Comparison of ENCODE assay signal across 1 cellular context in genomic region chr5:72307968-72308852, GRCh38.
A peak's percentile ranks its signal among the peaks of the same experiment; 100 is the strongest.
TF ChIP-seq lines count a peak whose summit lies in the region.

No MANE protein-coding gene starts in this region.

TF ChIP-seq in HepG2, 621 proteins besides CTCF, POLR2A, EP300 and RAD21 (continues in another document):
- TF ChIP-seq ZNF136 (CRISPR knock-in tag; IDR thresholded peaks at IDR 0.05; ENCODE audit: low read depth) (peak; percentile 78; the same call in 1 of the 2 replicates), ARID4A (CRISPR knock-in tag; IDR thresholded peaks at IDR 0.05; ENCODE audit: borderline replicate concordance) (peak; percentile 96), ZNF563 (CRISPR knock-in tag; IDR thresholded peaks at IDR 0.05) (peak; percentile 81), TFE3 (CRISPR knock-in tag; IDR thresholded peaks at IDR 0.05) (peak; percentile 58), HMG20B (CRISPR knock-in tag; conservative IDR thresholded peaks at IDR 0.05) (0 out of 2 replicates have a peak, but pooled peaks have one; percentile 27), TAF1 (CRISPR knock-in tag; IDR thresholded peaks at IDR 0.05) (peak; percentile 98), IRF1 (CRISPR knock-in tag; IDR thresholded peaks at IDR 0.05; ENCODE audit: low read depth) (0 out of 2 replicates have a peak, but pooled peaks have one; percentile 75), REL (CRISPR knock-in tag; conservative IDR thresholded peaks at IDR 0.05) (peak; percentile 94), ZFP82 (CRISPR knock-in tag; IDR thresholded peaks at IDR 0.05; ENCODE audit: borderline replicate concordance) (peak; percentile 97; the same call in 1 of the 2 replicates), ZNF670 (CRISPR knock-in tag; IDR thresholded peaks at IDR 0.05; ENCODE audit: borderline replicate concordance) (peak; percentile 84; the same call in 1 of the 2 replicates), ZBTB26 (CRISPR knock-in tag; IDR thresholded peaks at IDR 0.05; ENCODE audit: borderline replicate concordance) (peak; percentile 89; the same call in 1 of the 2 replicates), YY1 (IDR thresholded peaks at IDR 0.05; ENCODE audit: insufficient read depth, insufficient replicate concordance, low read depth, low read length) (peak; percentile 71), ZNF232 (CRISPR knock-in tag; IDR thresholded peaks at IDR 0.05; ENCODE audit: borderline replicate concordance) (peak; percentile 87; the same call in 1 of the 2 replicates), ZNF207 (IDR thresholded peaks at IDR 0.05; ENCODE audit: borderline replicate concordance) (no peak), RXRB (CRISPR knock-in tag; IDR thresholded peaks at IDR 0.05; ENCODE audit: borderline replicate concordance) (0 out of 2 replicates have a peak, but pooled peaks have one; percentile 39), ATF7-NPFF (CRISPR knock-in tag; IDR thresholded peaks at IDR 0.05; ENCODE audit: low read depth) (peak; percentile 84), POLR2G (IDR thresholded peaks at IDR 0.05; ENCODE audit: low read depth, low read length) (peak; percentile 98), NRL (CRISPR knock-in tag; IDR thresholded peaks at IDR 0.05; ENCODE audit: borderline replicate concordance) (peak; percentile 78; the same call in 1 of the 2 replicates), ZNF792 (CRISPR knock-in tag; IDR thresholded peaks at IDR 0.05) (peak; percentile 35; the same call in 1 of the 2 replicates), SMAD1 (CRISPR knock-in tag; IDR thresholded peaks at IDR 0.05; ENCODE audit: borderline replicate concordance, low read depth) (peak; percentile 79; the same call in 1 of the 2 replicates), HMG20A (CRISPR knock-in tag; IDR thresholded peaks at IDR 0.05; ENCODE audit: borderline replicate concordance) (no peak; the same call in 1 of the 2 replicates), U2AF1 (optimal IDR thresholded peaks at IDR 0.05; ENCODE audit: low read depth, low read length) (no peak), RCOR2 (CRISPR knock-in tag; IDR thresholded peaks at IDR 0.05) (0 out of 2 replicates have a peak, but pooled peaks have one; percentile 19), HDAC6 (IDR thresholded peaks at IDR 0.05; ENCODE audit: low read depth, low read length) (no peak), ZNF749 (CRISPR knock-in tag; IDR thresholded peaks at IDR 0.05; ENCODE audit: borderline replicate concordance) (no peak; the same call in 1 of the 2 replicates), NCOA2 (CRISPR knock-in tag; IDR thresholded peaks at IDR 0.05) (0 out of 2 replicates have a peak, but pooled peaks have one; percentile 37), KDM5A (IDR thresholded peaks at IDR 0.05; ENCODE audit: borderline replicate concordance, low read length) (no peak; the same call in 1 of the 2 replicates), EHMT2 (IDR thresholded peaks at IDR 0.05; ENCODE audit: borderline replicate concordance, low read depth, low read length) (no peak), HOMEZ (CRISPR knock-in tag; IDR thresholded peaks at IDR 0.05; ENCODE audit: low read depth) (peak; percentile 97), MTA1 (CRISPR knock-in tag; IDR thresholded peaks at IDR 0.05; ENCODE audit: borderline replicate concordance) (peak; percentile 89), DR1 (CRISPR knock-in tag; IDR thresholded peaks at IDR 0.05) (peak; percentile 98), THAP9 (CRISPR knock-in tag; IDR thresholded peaks at IDR 0.05; ENCODE audit: borderline replicate concordance) (peak; percentile 88), MLXIP (CRISPR knock-in tag; IDR thresholded peaks at IDR 0.05; ENCODE audit: borderline replicate concordance) (no peak), ZNF672 (CRISPR knock-in tag; IDR thresholded peaks at IDR 0.05) (no peak), FUBP1 (CRISPR knock-in tag; IDR thresholded peaks at IDR 0.05; ENCODE audit: borderline replicate concordance) (0 out of 2 replicates have a peak, but pooled peaks have one; percentile 55), THAP11 (CRISPR knock-in tag; IDR thresholded peaks at IDR 0.05) (peak; percentile 78), TCF12 (IDR thresholded peaks at IDR 0.05) (no peak), TCF12 (CRISPR knock-in tag; IDR thresholded peaks at IDR 0.05) (peak; percentile 94), SATB2 (CRISPR knock-in tag; IDR thresholded peaks at IDR 0.05) (peak; percentile 78; the same call in 1 of the 2 replicates), YEATS4 (CRISPR knock-in tag; IDR thresholded peaks at IDR 0.05; ENCODE audit: borderline replicate concordance) (peak; percentile 94), FOXO1 (CRISPR knock-in tag; IDR thresholded peaks at IDR 0.05) (no peak; the same call in 1 of the 2 replicates), ZNF33A (CRISPR knock-in tag; IDR thresholded peaks at IDR 0.05; ENCODE audit: borderline replicate concordance) (0 out of 2 replicates have a peak, but pooled peaks have one; percentile 70), ZBTB7A (CRISPR knock-in tag; IDR thresholded peaks at IDR 0.05) (peak; percentile 87), ELF3 (CRISPR knock-in tag; IDR thresholded peaks at IDR 0.05) (peak; percentile 12), HNF4A (CRISPR knock-in tag; IDR thresholded peaks at IDR 0.05) (0 out of 2 replicates have a peak, but pooled peaks have one; percentile 9), ZNF441 (CRISPR knock-in tag; IDR thresholded peaks at IDR 0.05; ENCODE audit: borderline replicate concordance) (no peak)
